In genomic region chr7:107078517-107078966, GRCh38 we compare ENCODE assay signal across 11 cellular contexts. TPM values are rescaled to one million over a fixed set of nuclear protein-coding genes. Genes with fewer than 3 reads are reported as not detected.
DNase-seq lines count a peak whose midpoint lies in the region; ATAC-seq, FAIRE-seq and TF ChIP-seq lines count a peak whose summit lies in the region.
"Had no signal": no experiment of that assay in that cellular context is flagged by ENCODE, and none has a peak within 500 bp of the region (broad histone marks: within the 10 kb centered on the region; RNA-seq: fewer than 3 reads in every experiment).

No MANE protein-coding gene starts in this region.

- TF ChIP-seq POLR2A in A549 (IDR thresholded peaks at IDR 0.05; ENCODE audit: low read length): no peak

- H2AFZ ChIP-seq in MM.1S (ENCODE audit: low read length): no peak overlapping the region

- CTCF ChIA-PET in A549 (lab: Yijun Ruan, JAX): no interaction called here

- TF ChIP-seq RAD21 in A549 (conservative IDR thresholded peaks at IDR 0.05 in 1 of 2, IDR thresholded peaks at IDR 0.05 in 1 of 2): no peak

- no peak overlapping the region for H3K9ac ChIP-seq in MM.1S (ENCODE audit: low read length)

- no peak for TF ChIP-seq EP300 in A549 (IDR thresholded peaks at IDR 0.05)

- POLR2A ChIA-PET in A549 (lab: Yijun Ruan, JAX): no interaction called here

- H3K4me1 ChIP-seq in A549 (peaks cover 10% of the 10 kb centered on the region; the same call in 2 of the 3 replicates), RWPE2 (ENCODE audit: insufficient read depth, poor library complexity, severe bottlenecking) (no peaks in the 10 kb centered on the region), foreskin keratinocyte (no peaks in the 10 kb centered on the region), MM.1S (ENCODE audit: low read length) (peaks cover 9% of the 10 kb centered on the region)

- 57% methylated on average over 2 of the region's 2 CpGs for WGBS in A549 (ENCODE audit: missing lambda C conversion rate)

- no peaks in the 10 kb centered on the region for H3K9me2 ChIP-seq in MM.1S (replicated peaks; ENCODE audit: insufficient read depth, low read length)

- H3K79me2 ChIP-seq in MM.1S (ENCODE audit: low read length): no peaks in the 10 kb centered on the region

- H3K36me3 ChIP-seq in RWPE2 (ENCODE audit: low read depth): no peaks in the 10 kb centered on the region
- H3K36me3 ChIP-seq in MM.1S (replicated peaks; ENCODE audit: insufficient read depth, low read length): no peaks in the 10 kb centered on the region

- H3K27me3 ChIP-seq in RWPE2 (ENCODE audit: insufficient read depth, poor library complexity, severe bottlenecking) (peaks cover 2% of the 10 kb centered on the region), foreskin keratinocyte (peaks cover 27% of the 10 kb centered on the region), MM.1S (replicated peaks; ENCODE audit: insufficient read depth, low read length) (no peaks in the 10 kb centered on the region)

- DNase-seq in A549 (ENCODE audit: low read depth in 1 of 2, low spot score in 1 of 2) (peak; percentile 13 to 57), HCEC 1CT (peak; percentile 55), RWPE2 (ENCODE audit: low spot score) (peak; percentile 62), foreskin keratinocyte (peak; percentile 18 to 47), SIG-M5 (lab: John Stamatoyannopoulos, UW) (no peak), coronary artery (ENCODE audit: low spot score) (no peak), MM.1S (no peak)
- DNase-seq: CD8-positive, alpha-beta T cell; HFFc6 had no signal

- FAIRE-seq in A549 (lab: Jason Lieb, UNC): no peak
- FAIRE-seq: HTR-8/SVneo had no signal

- H3K27ac ChIP-seq in A549 (no peak overlapping the region), RWPE2 (ENCODE audit: poor library complexity, severe bottlenecking) (no peak overlapping the region), foreskin keratinocyte (no peak overlapping the region), coronary artery (no peak overlapping the region), MM.1S (ENCODE audit: low read length) (no peak overlapping the region)

- ATAC-seq in A549 (peak; percentile 78 to 80), RWPE2 (ENCODE audit: low read depth) (peak; percentile 80), foreskin keratinocyte (peak; percentile 74), GM19452 (IDR thresholded peaks at IDR 0.05; ENCODE audit: unreplicated experiment) (no peak)
- ATAC-seq: CD8-positive, alpha-beta T cell had no signal

- H3K9me3 ChIP-seq in A549: no peaks in the 10 kb centered on the region
- no peaks in the 10 kb centered on the region for H3K9me3 ChIP-seq in RWPE2 (ENCODE audit: severe bottlenecking)
- H3K9me3 ChIP-seq in MM.1S (replicated peaks; ENCODE audit: insufficient read depth, low read length): no peaks in the 10 kb centered on the region

- TF ChIP-seq CTCF in A549 (IDR thresholded peaks at IDR 0.05) (no peak), RWPE2 (IDR thresholded peaks at IDR 0.05; ENCODE audit: poor library complexity, severe bottlenecking) (no peak), foreskin keratinocyte (conservative IDR thresholded peaks at IDR 0.05) (no peak), coronary artery (IDR thresholded peaks at IDR 0.05) (no peak), MM.1S (IDR thresholded peaks at IDR 0.05; ENCODE audit: low read length) (no peak)

- H3K4me3 ChIP-seq in A549: no peak overlapping the region
- no peak overlapping the region for H3K4me3 ChIP-seq in RWPE2 (ENCODE audit: severe bottlenecking)
- H3K4me3 ChIP-seq in coronary artery: no peak overlapping the region
- H3K4me3 ChIP-seq in MM.1S (ENCODE audit: low read length): no peak overlapping the region

- H3F3A ChIP-seq in MM.1S (ENCODE audit: insufficient read depth, low read length): no peaks in the 10 kb centered on the region

- H3K4me2 ChIP-seq in A549 (peak overlapping the region; percentile 39), MM.1S (ENCODE audit: low read depth, low read length) (no peak overlapping the region)

- H4K20me1 ChIP-seq in MM.1S (ENCODE audit: insufficient read depth, low read length): no peaks in the 10 kb centered on the region

TF ChIP-seq in A549, 52 proteins besides CTCF, POLR2A, EP300 and RAD21:
- TF ChIP-seq TP53 (CRISPR knock-in tag; IDR thresholded peaks at IDR 0.05) (no peak), JUNB (IDR thresholded peaks at IDR 0.05) (peak; percentile 43), FOSL2 (IDR thresholded peaks at IDR 0.05) (peak; percentile 48; the same call in 1 of the 2 replicates), FOSL2 (CRISPR knock-in tag; IDR thresholded peaks at IDR 0.05) (0 out of 2 replicates have a peak, but pooled peaks have one; percentile 5), ZSCAN20 (CRISPR knock-in tag; IDR thresholded peaks at IDR 0.05) (no peak)

RNA-seq across cellular contexts. Expression of gene PRKAR2B, which starts 34.0 kb away (rescaled TPM):
- 2.9 and 4.4 TPM in 2 replicates for polyA plus RNA-seq in A549 (2011; rRNA removed)
- polyA plus RNA-seq in A549 (2012; cell fraction: cytosol; rRNA removed): 1.2 TPM in 2 replicates
- polyA plus RNA-seq in A549 (2012; cell fraction: nucleus; rRNA removed): 0.35 and 0.55 TPM in 2 replicates
- 2.7 to 3.6 TPM (median 3.0 TPM) in 3 replicates for polyA plus RNA-seq in A549 (2017; fragmentation: RNase III; extraction: RNeasy Plus Mini Kit Qiagen cat#74134 plus additional on column Dnase treatment)
- polyA minus RNA-seq in A549 (2011; rRNA and poly(A)+ RNA removed): 0.88 and 1.9 TPM in 2 replicates
- not detected in 2 replicates for total RNA-seq in foreskin keratinocyte
- not detected in 2 replicates for polyA plus RNA-seq in foreskin keratinocyte

Comparison
In these comparisons a context has a peak if more than half of its experiments do, and no peak if none do; other contexts are left out.
1. DNase-seq: peak in A549 (2 of 2), HCEC 1CT (single experiment), RWPE2 (single experiment) and foreskin keratinocyte (2 of 2); none in SIG-M5 (single experiment), coronary artery (single experiment) and MM.1S (single experiment).